In the genomic region with DNA sequence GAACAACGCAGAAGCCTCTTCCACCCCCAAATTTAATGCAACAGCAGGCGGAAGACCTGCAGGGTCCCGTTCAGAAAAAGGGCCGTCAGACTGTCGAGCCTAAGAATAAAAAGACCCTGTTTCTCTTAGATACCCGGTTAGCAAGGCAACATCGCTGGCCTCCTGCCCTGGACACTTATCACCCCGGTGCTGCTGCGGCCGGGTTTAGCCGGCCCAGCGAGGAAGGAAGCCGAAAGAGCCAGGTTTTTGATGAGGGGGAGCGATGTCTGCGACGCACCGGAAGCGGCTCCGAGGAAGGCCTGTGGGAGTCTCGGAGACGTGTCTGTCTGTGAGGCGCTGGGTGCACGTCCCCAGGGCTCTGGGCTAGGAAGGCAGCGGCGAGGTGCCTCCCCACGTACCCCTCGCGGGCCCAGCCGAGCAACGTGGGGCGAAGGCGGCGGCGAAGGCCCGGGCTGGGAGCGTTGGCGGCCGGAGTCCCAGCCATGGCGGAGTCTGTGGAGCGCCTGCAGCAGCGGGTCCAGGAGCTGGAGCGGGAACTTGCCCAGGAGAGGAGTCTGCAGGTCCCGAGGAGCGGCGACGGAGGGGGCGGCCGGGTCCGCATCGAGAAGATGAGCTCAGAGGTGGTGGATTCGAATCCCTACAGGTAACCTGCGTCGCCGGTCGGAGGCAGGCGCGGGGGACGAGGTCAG, we compare ENCODE assay signal across 1 cellular context.
TF ChIP-seq lines count a peak whose summit lies in the region.

A gene (plus strand): TSS at position 274 of the 689 bp plus-strand sequence. CDS start 209 bp downstream, at position 483.

TF ChIP-seq in GM12878, 131 proteins besides CTCF, POLR2A, EP300 and RAD21 (continued from another document and continues in another):
- TF ChIP-seq, protein P1, sequence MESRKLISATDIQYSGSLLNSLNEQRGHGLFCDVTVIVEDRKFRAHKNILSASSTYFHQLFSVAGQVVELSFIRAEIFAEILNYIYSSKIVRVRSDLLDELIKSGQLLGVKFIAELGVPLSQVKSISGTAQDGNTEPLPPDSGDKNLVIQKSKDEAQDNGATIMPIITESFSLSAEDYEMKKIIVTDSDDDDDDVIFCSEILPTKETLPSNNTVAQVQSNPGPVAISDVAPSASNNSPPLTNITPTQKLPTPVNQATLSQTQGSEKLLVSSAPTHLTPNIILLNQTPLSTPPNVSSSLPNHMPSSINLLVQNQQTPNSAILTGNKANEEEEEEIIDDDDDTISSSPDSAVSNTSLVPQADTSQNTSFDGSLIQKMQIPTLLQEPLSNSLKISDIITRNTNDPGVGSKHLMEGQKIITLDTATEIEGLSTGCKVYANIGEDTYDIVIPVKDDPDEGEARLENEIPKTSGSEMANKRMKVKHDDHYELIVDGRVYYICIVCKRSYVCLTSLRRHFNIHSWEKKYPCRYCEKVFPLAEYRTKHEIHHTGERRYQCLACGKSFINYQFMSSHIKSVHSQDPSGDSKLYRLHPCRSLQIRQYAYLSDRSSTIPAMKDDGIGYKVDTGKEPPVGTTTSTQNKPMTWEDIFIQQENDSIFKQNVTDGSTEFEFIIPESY (IDR thresholded peaks at IDR 0.05) = no peak
- TF ChIP-seq BMI1 (IDR thresholded peaks at IDR 0.05; ENCODE audit: borderline replicate concordance) (no peak), LARP7 (IDR thresholded peaks at IDR 0.05) (peak; percentile 79), HCFC1 (IDR thresholded peaks at IDR 0.05; ENCODE audit: low read length) (peak; percentile 70), SMAD1 (IDR thresholded peaks at IDR 0.05; ENCODE audit: low read depth, partially characterized antibody) (no peak), FOXM1 (IDR thresholded peaks at IDR 0.05; ENCODE audit: low read depth, low read length) (no peak), BHLHE40 (IDR thresholded peaks at IDR 0.05; ENCODE audit: borderline replicate concordance in 1 of 2, low read depth in 2 of 2, low read length in 1 of 2) (no peak; a peak in 1 of 4 replicates), NFYA (IDR thresholded peaks at IDR 0.05; ENCODE audit: borderline replicate concordance, low read depth, low read length) (no peak), TAF1 (IDR thresholded peaks at IDR 0.05; ENCODE audit: borderline replicate concordance, low read depth, low read length) (peak; percentile 73), FOS (IDR thresholded peaks at IDR 0.05; ENCODE audit: borderline replicate concordance, extremely low read depth, insufficient read length) (no peak), SREBF1 (IDR thresholded peaks at IDR 0.05; ENCODE audit: low read length) (no peak), EZH2 (IDR thresholded peaks at IDR 0.05; ENCODE audit: borderline replicate concordance, control insufficient read depth, low read depth, low read length) (no peak), SP1 (IDR thresholded peaks at IDR 0.05; ENCODE audit: low read depth, low read length) (no peak), HDAC6 (IDR thresholded peaks at IDR 0.05; ENCODE audit: unreplicated experiment) (no peak), CBFB (IDR thresholded peaks at IDR 0.05; ENCODE audit: low read depth) (peak; percentile 39; the same call in 1 of the 2 replicates), NFXL1 (IDR thresholded peaks at IDR 0.05; ENCODE audit: borderline replicate concordance) (no peak), TBL1XR1 (IDR thresholded peaks at IDR 0.05; ENCODE audit: low read depth, low read length) (0 out of 2 replicates have a peak, but pooled peaks have one; percentile 29), IKZF2 (IDR thresholded peaks at IDR 0.05) (peak in 1 of 2 experiments; percentile 16; a peak in 1 of 4 replicates), ZNF274 (IDR thresholded peaks at IDR 0.05; ENCODE audit: insufficient read depth, insufficient read length) (no peak), CEBPB (IDR thresholded peaks at IDR 0.05; ENCODE audit: borderline replicate concordance in 1 of 2, low read depth in 2 of 2, low read length in 2 of 2) (no peak), JUND (IDR thresholded peaks at IDR 0.05; ENCODE audit: low read depth, low read length) (no peak), TCF3 (IDR thresholded peaks at IDR 0.05; ENCODE audit: borderline replicate concordance, insufficient read depth, low read depth, low read length) (no peak), NR2C1 (IDR thresholded peaks at IDR 0.05) (no peak), RELA (IDR thresholded peaks at IDR 0.05; ENCODE audit: borderline replicate concordance, partially characterized antibody) (peak; percentile 10), POU2F2 (IDR thresholded peaks at IDR 0.05; ENCODE audit: borderline replicate concordance, low read depth, low read length) (no peak), CBX5 (IDR thresholded peaks at IDR 0.05; ENCODE audit: low read depth) (no peak), ATF7 (IDR thresholded peaks at IDR 0.05; ENCODE audit: low read depth) (peak; percentile 25; the same call in 1 of the 2 replicates), RFX5 (IDR thresholded peaks at IDR 0.05; ENCODE audit: low read depth, low read length) (no peak), MEF2B (IDR thresholded peaks at IDR 0.05; ENCODE audit: partially characterized antibody, poor library complexity, severe bottlenecking) (no peak), POLR2AphosphoS5 (IDR thresholded peaks at IDR 0.05; ENCODE audit: low read length) (peak; percentile 75), EGR1 (IDR thresholded peaks at IDR 0.05; ENCODE audit: borderline replicate concordance in 1 of 2, low read depth in 2 of 2, low read length in 2 of 2) (no peak; a peak in 1 of 3 replicates), CREB1 (IDR thresholded peaks at IDR 0.05; ENCODE audit: low read depth) (peak; percentile 50), ZSCAN29 (IDR thresholded peaks at IDR 0.05) (0 out of 2 replicates have a peak, but pooled peaks have one; percentile 8), RB1 (IDR thresholded peaks at IDR 0.05; ENCODE audit: borderline replicate concordance) (peak; percentile 74; the same call in 1 of the 2 replicates), IKZF1 (conservative IDR thresholded peaks at IDR 0.05) (peak; percentile 60), PAX8 (IDR thresholded peaks at IDR 0.05) (no peak)
- TF ChIP-seq, protein P2, sequence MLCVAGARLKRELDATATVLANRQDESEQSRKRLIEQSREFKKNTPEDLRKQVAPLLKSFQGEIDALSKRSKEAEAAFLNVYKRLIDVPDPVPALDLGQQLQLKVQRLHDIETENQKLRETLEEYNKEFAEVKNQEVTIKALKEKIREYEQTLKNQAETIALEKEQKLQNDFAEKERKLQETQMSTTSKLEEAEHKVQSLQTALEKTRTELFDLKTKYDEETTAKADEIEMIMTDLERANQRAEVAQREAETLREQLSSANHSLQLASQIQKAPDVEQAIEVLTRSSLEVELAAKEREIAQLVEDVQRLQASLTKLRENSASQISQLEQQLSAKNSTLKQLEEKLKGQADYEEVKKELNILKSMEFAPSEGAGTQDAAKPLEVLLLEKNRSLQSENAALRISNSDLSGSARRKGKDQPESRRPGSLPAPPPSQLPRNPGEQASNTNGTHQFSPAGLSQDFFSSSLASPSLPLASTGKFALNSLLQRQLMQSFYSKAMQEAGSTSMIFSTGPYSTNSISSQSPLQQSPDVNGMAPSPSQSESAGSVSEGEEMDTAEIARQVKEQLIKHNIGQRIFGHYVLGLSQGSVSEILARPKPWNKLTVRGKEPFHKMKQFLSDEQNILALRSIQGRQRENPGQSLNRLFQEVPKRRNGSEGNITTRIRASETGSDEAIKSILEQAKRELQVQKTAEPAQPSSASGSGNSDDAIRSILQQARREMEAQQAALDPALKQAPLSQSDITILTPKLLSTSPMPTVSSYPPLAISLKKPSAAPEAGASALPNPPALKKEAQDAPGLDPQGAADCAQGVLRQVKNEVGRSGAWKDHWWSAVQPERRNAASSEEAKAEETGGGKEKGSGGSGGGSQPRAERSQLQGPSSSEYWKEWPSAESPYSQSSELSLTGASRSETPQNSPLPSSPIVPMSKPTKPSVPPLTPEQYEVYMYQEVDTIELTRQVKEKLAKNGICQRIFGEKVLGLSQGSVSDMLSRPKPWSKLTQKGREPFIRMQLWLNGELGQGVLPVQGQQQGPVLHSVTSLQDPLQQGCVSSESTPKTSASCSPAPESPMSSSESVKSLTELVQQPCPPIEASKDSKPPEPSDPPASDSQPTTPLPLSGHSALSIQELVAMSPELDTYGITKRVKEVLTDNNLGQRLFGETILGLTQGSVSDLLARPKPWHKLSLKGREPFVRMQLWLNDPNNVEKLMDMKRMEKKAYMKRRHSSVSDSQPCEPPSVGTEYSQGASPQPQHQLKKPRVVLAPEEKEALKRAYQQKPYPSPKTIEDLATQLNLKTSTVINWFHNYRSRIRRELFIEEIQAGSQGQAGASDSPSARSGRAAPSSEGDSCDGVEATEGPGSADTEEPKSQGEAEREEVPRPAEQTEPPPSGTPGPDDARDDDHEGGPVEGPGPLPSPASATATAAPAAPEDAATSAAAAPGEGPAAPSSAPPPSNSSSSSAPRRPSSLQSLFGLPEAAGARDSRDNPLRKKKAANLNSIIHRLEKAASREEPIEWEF (IDR thresholded peaks at IDR 0.05; ENCODE audit: insufficient replicate concordance, low read depth, low read length) = no peak
- TF ChIP-seq, protein P3, sequence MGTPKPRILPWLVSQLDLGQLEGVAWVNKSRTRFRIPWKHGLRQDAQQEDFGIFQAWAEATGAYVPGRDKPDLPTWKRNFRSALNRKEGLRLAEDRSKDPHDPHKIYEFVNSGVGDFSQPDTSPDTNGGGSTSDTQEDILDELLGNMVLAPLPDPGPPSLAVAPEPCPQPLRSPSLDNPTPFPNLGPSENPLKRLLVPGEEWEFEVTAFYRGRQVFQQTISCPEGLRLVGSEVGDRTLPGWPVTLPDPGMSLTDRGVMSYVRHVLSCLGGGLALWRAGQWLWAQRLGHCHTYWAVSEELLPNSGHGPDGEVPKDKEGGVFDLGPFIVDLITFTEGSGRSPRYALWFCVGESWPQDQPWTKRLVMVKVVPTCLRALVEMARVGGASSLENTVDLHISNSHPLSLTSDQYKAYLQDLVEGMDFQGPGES (IDR thresholded peaks at IDR 0.05) = no peak
- TF ChIP-seq, protein P4, sequence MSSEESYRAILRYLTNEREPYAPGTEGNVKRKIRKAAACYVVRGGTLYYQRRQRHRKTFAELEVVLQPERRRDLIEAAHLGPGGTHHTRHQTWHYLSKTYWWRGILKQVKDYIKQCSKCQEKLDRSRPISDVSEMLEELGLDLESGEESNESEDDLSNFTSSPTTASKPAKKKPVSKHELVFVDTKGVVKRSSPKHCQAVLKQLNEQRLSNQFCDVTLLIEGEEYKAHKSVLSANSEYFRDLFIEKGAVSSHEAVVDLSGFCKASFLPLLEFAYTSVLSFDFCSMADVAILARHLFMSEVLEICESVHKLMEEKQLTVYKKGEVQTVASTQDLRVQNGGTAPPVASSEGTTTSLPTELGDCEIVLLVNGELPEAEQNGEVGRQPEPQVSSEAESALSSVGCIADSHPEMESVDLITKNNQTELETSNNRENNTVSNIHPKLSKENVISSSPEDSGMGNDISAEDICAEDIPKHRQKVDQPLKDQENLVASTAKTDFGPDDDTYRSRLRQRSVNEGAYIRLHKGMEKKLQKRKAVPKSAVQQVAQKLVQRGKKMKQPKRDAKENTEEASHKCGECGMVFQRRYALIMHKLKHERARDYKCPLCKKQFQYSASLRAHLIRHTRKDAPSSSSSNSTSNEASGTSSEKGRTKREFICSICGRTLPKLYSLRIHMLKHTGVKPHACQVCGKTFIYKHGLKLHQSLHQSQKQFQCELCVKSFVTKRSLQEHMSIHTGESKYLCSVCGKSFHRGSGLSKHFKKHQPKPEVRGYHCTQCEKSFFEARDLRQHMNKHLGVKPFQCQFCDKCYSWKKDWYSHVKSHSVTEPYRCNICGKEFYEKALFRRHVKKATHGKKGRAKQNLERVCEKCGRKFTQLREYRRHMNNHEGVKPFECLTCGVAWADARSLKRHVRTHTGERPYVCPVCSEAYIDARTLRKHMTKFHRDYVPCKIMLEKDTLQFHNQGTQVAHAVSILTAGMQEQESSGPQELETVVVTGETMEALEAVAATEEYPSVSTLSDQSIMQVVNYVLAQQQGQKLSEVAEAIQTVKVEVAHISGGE (CRISPR knock-in tag; IDR thresholded peaks at IDR 0.05) = peak; percentile 90
- TF ChIP-seq, protein P5, sequence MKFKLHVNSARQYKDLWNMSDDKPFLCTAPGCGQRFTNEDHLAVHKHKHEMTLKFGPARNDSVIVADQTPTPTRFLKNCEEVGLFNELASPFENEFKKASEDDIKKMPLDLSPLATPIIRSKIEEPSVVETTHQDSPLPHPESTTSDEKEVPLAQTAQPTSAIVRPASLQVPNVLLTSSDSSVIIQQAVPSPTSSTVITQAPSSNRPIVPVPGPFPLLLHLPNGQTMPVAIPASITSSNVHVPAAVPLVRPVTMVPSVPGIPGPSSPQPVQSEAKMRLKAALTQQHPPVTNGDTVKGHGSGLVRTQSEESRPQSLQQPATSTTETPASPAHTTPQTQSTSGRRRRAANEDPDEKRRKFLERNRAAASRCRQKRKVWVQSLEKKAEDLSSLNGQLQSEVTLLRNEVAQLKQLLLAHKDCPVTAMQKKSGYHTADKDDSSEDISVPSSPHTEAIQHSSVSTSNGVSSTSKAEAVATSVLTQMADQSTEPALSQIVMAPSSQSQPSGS (IDR thresholded peaks at IDR 0.05; ENCODE audit: low read length) = no peak
- TF ChIP-seq, protein P6, sequence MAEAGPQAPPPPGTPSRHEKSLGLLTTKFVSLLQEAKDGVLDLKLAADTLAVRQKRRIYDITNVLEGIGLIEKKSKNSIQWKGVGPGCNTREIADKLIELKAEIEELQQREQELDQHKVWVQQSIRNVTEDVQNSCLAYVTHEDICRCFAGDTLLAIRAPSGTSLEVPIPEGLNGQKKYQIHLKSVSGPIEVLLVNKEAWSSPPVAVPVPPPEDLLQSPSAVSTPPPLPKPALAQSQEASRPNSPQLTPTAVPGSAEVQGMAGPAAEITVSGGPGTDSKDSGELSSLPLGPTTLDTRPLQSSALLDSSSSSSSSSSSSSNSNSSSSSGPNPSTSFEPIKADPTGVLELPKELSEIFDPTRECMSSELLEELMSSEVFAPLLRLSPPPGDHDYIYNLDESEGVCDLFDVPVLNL (IDR thresholded peaks at IDR 0.05; ENCODE audit: low read depth, low read length) = no peak
- TF ChIP-seq, protein P7, sequence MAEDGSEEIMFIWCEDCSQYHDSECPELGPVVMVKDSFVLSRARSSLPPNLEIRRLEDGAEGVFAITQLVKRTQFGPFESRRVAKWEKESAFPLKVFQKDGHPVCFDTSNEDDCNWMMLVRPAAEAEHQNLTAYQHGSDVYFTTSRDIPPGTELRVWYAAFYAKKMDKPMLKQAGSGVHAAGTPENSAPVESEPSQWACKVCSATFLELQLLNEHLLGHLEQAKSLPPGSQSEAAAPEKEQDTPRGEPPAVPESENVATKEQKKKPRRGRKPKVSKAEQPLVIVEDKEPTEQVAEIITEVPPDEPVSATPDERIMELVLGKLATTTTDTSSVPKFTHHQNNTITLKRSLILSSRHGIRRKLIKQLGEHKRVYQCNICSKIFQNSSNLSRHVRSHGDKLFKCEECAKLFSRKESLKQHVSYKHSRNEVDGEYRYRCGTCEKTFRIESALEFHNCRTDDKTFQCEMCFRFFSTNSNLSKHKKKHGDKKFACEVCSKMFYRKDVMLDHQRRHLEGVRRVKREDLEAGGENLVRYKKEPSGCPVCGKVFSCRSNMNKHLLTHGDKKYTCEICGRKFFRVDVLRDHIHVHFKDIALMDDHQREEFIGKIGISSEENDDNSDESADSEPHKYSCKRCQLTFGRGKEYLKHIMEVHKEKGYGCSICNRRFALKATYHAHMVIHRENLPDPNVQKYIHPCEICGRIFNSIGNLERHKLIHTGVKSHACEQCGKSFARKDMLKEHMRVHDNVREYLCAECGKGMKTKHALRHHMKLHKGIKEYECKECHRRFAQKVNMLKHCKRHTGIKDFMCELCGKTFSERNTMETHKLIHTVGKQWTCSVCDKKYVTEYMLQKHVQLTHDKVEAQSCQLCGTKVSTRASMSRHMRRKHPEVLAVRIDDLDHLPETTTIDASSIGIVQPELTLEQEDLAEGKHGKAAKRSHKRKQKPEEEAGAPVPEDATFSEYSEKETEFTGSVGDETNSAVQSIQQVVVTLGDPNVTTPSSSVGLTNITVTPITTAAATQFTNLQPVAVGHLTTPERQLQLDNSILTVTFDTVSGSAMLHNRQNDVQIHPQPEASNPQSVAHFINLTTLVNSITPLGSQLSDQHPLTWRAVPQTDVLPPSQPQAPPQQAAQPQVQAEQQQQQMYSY (CRISPR knock-in tag; IDR thresholded peaks at IDR 0.05) = no peak
